In genomic region chr1:71834570-71835441, GRCh38 we compare ENCODE assay signal across 16 cellular contexts.
DNase-seq lines count a peak whose midpoint lies in the region; ATAC-seq, FAIRE-seq and TF ChIP-seq lines count a peak whose summit lies in the region.
"Had no signal": no experiment of that assay in that cellular context is flagged by ENCODE, and none has a peak within 500 bp of the region (broad histone marks: within the 10 kb centered on the region; RNA-seq: fewer than 3 reads in every experiment).

No MANE protein-coding gene starts in this region.

- H3K4me3 ChIP-seq in colonic mucosa (no peak overlapping the region), pancreas (no peak overlapping the region)
- H3K4me3 ChIP-seq: tibial artery had no signal

- no peak overlapping the region for H3K9ac ChIP-seq in colonic mucosa (ENCODE audit: low read depth in 2 of 2, low read length in 2 of 2)

- FAIRE-seq in pancreas (lab: Jason Lieb, UNC) = no peak
- FAIRE-seq: islet of Langerhans had no signal

- TF ChIP-seq CTCF in colonic mucosa (IDR thresholded peaks at IDR 0.05) (no peak), pancreas (IDR thresholded peaks at IDR 0.05) (no peak)

- H3K9me3 ChIP-seq in colonic mucosa = no peaks in the 10 kb centered on the region
- H3K9me3 ChIP-seq in pancreas = no peaks in the 10 kb centered on the region
- H3K9me3 ChIP-seq: tibial artery had no signal

- peak; percentile 28 for ATAC-seq in HG03175 (IDR thresholded peaks at IDR 0.05; ENCODE audit: unreplicated experiment)
- ATAC-seq in pancreas = peak; percentile 84 to 93 (median 90)
- ATAC-seq in HG02610 (IDR thresholded peaks at IDR 0.05; ENCODE audit: unreplicated experiment) = no peak
- ATAC-seq: activated CD8-positive, alpha-beta T cell treated with anti-CD3 and anti-CD28 coated beads for 36 hours; T-helper 17 cell had no signal

- no peaks in the 10 kb centered on the region for H3K27me3 ChIP-seq in colonic mucosa
- H3K27me3 ChIP-seq in pancreas = no peaks in the 10 kb centered on the region
- H3K27me3 ChIP-seq: tibial artery had no signal

- H3K27ac ChIP-seq in colonic mucosa = no peak overlapping the region
- no peak overlapping the region for H3K27ac ChIP-seq in pancreas
- H3K27ac ChIP-seq: tibial artery had no signal

- WGBS in pancreas, 2 donors = 23 to 35% methylated on average over 4 of the region's 4 CpGs

- intact Hi-C loops in colonic mucosa (cut with DNase I) (no loop called here), pancreas (cut with DNase I) (no loop called here)

- no peaks in the 10 kb centered on the region for H3K36me3 ChIP-seq in colonic mucosa
- H3K36me3 ChIP-seq in pancreas = no peaks in the 10 kb centered on the region
- H3K36me3 ChIP-seq: tibial artery had no signal

- DNase-seq in DMS53 (lab: John Stamatoyannopoulos, UW) = peak; percentile 19
- no peak for DNase-seq in DMS53 treated with DMSO at 0.1 percent for 48 hours (lab: John Stamatoyannopoulos, UW; ENCODE audit: unreplicated experiment)
- peak; percentile 67 for DNase-seq in colonic mucosa
- peak; percentile 40 to 74 (median 54) for DNase-seq in pancreas
- DNase-seq in activated gamma-delta T cell treated with Interleukin-2 at 50 U/mL for 16 hours = no peak
- no peak for DNase-seq in NCI-H2029 (lab: John Stamatoyannopoulos, UW)
- DNase-seq: 8988T; activated CD8-positive, alpha-beta T cell treated with anti-CD3 and anti-CD28 coated beads for 36 hours; activated naive CD4-positive, alpha-beta T cell treated with anti-CD3 and anti-CD28 coated beads for 36 hours; cerebellar nuclear complex; NCI-H1048; T-helper 17 cell; tibial artery had no signal

- peaks cover 5% of the 10 kb centered on the region for H3K4me1 ChIP-seq in colonic mucosa
- peaks cover 0 to 9% (median 0%) of the 10 kb centered on the region in 3 donors for H3K4me1 ChIP-seq in pancreas

Comparison
In these comparisons a context has a peak if more than half of its experiments do, and no peak if none do; other contexts are left out.
1. DNase-seq: peak in DMS53 (single experiment), colonic mucosa (single experiment) and pancreas (6 of 6); none in DMS53 treated with DMSO at 0.1 percent for 48 hours (single experiment), activated gamma-delta T cell treated with Interleukin-2 at 50 U/mL for 16 hours (single experiment) and NCI-H2029 (single experiment).